ENCODE assay signal across 18 cellular contexts in the genomic region with DNA sequence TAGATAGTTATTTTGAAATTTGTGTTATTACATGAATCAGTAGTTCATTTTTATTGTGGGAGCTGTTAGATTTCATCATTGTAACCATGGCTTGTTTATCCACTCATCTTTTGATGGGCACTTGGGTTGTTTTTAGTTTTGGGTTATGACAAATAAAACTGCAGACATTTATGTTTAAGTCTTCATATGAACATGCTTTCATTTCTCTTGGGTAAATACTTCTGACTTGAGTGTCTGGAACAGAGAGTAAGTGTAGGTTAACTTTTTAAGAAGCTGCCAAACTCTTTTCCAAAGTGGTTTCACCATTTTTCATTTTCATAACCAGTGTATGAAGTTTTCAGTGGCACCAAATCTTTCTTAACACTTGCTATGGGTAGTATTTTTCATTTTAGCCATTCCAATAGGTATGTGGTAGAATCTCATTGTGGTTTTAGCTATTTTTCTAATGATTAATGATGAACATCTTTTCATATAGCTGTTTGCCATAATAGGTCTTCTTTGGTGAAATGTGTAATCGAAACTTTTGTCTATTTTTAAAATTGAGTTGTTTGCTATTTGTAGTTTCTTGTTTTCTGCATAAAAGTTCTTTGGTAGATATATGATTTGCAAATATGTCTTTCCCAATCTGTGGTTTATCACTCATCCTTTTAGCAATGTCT. TPM values are rescaled to one million over a fixed set of nuclear protein-coding genes. Genes with fewer than 3 reads are reported as not detected.
DNase-seq lines count a peak whose midpoint lies in the region; ATAC-seq, FAIRE-seq and TF ChIP-seq lines count a peak whose summit lies in the region.
"Had no signal": no experiment of that assay in that cellular context is flagged by ENCODE, and none has a peak within 500 bp of the region (broad histone marks: within the 10 kb centered on the region; RNA-seq: fewer than 3 reads in every experiment).

No MANE protein-coding gene starts in this region.

- no peak overlapping the region for H3K4me3 ChIP-seq in smooth muscle cell
- no peak overlapping the region for H3K4me3 ChIP-seq in effector memory CD4-positive, alpha-beta T cell (ENCODE audit: insufficient read depth, low read depth, low read length, poor library complexity, severe bottlenecking)
- H3K4me3 ChIP-seq: cardiac muscle cell, GM23248, skin epidermis had no signal

- no peaks in the 10 kb centered on the region for H3K9me3 ChIP-seq in smooth muscle cell (replicated peaks; ENCODE audit: low read depth)
- no peaks in the 10 kb centered on the region for H3K9me3 ChIP-seq in effector memory CD4-positive, alpha-beta T cell (ENCODE audit: control insufficient read depth, low read length)

- peak; percentile 92 for FAIRE-seq in GM19239 (lab: Jason Lieb, UNC)
- FAIRE-seq: RCC 7860 had no signal

- H3K27ac ChIP-seq in smooth muscle cell (ENCODE audit: low read depth) = no peak overlapping the region
- no peak overlapping the region for H3K27ac ChIP-seq in effector memory CD4-positive, alpha-beta T cell (ENCODE audit: insufficient read depth, low read length, poor library complexity, severe bottlenecking)
- H3K27ac ChIP-seq: cardiac muscle cell, GM23248, skin epidermis had no signal

- H3K27me3 ChIP-seq in smooth muscle cell (ENCODE audit: low read depth) = no peaks in the 10 kb centered on the region
- H3K27me3 ChIP-seq in effector memory CD4-positive, alpha-beta T cell (replicated peaks; ENCODE audit: control insufficient read depth, insufficient read depth, low read length, poor library complexity, severe bottlenecking) = no peaks in the 10 kb centered on the region
- H3K27me3 ChIP-seq: cardiac muscle cell had no signal

- no peaks in the 10 kb centered on the region for H3F3A ChIP-seq in smooth muscle cell (ENCODE audit: low read depth)

- H4K20me1 ChIP-seq in smooth muscle cell (ENCODE audit: low read depth) = no peaks in the 10 kb centered on the region

- H3K4me1 ChIP-seq in smooth muscle cell (ENCODE audit: low read depth) = no peaks in the 10 kb centered on the region
- H3K4me1 ChIP-seq in effector memory CD4-positive, alpha-beta T cell (ENCODE audit: control insufficient read depth, insufficient read depth, low read length, poor library complexity, severe bottlenecking) = no peaks in the 10 kb centered on the region

- ATAC-seq in GM18502 (IDR thresholded peaks at IDR 0.05; ENCODE audit: poor library complexity, unreplicated experiment) (peak; percentile 38), HG02588 (IDR thresholded peaks at IDR 0.05; ENCODE audit: unreplicated experiment) (peak; percentile 40), HG03457 (IDR thresholded peaks at IDR 0.05; ENCODE audit: unreplicated experiment) (peak; percentile 64), HG02973 (IDR thresholded peaks at IDR 0.05; ENCODE audit: unreplicated experiment) (no peak)
- ATAC-seq: T-helper 17 cell had no signal

- no peak for TF ChIP-seq CTCF in smooth muscle cell (IDR thresholded peaks at IDR 0.05; ENCODE audit: borderline replicate concordance, insufficient read depth, poor library complexity, severe bottlenecking)

- H3K36me3 ChIP-seq in smooth muscle cell (ENCODE audit: low read depth) = no peaks in the 10 kb centered on the region
- peaks cover 4% of the 10 kb centered on the region for H3K36me3 ChIP-seq in effector memory CD4-positive, alpha-beta T cell (ENCODE audit: control insufficient read depth, insufficient read depth, low read length)
- H3K36me3 ChIP-seq: cardiac muscle cell had no signal

- H3K79me2 ChIP-seq in smooth muscle cell (ENCODE audit: low read depth) = no peaks in the 10 kb centered on the region

- H3K4me2 ChIP-seq in smooth muscle cell = no peak overlapping the region

- H3K9ac ChIP-seq in smooth muscle cell (ENCODE audit: low read depth) = no peak overlapping the region
- H3K9ac ChIP-seq: GM23248 had no signal

- no peak for DNase-seq in GM19239 (ENCODE audit: insufficient read length, low spot score)
- DNase-seq in smooth muscle cell (lab: John Stamatoyannopoulos, UW; ENCODE audit: unreplicated experiment) = no peak
- DNase-seq in effector memory CD4-positive, alpha-beta T cell = no peak
- no peak for DNase-seq in DMS153 treated with DMSO at 0.1 percent for 48 hours (lab: John Stamatoyannopoulos, UW; ENCODE audit: unreplicated experiment)
- DNase-seq: activated CD4-positive, alpha-beta T cell treated with anti-CD3 and anti-CD28 coated beads for 48 hours; activated naive CD4-positive, alpha-beta T cell; DMS79; GM23248; NCI-H524 treated with DMSO at 0.1 percent for 48 hours; substantia nigra; T-helper 17 cell had no signal

- 88% methylated on average over 1 of the region's 1 CpG for whole genome bisulfite sequencing in smooth muscle cell (ENCODE audit: low lambda C conversion rate)

- H2AFZ ChIP-seq in smooth muscle cell (ENCODE audit: low read depth) = no peak overlapping the region
- H2AFZ ChIP-seq: GM23248 had no signal

RNA-seq across cellular contexts. Expression of gene SLAIN1, which starts 17.9 kb away (rescaled TPM):
- 0.18 and 0.81 TPM in 2 replicates for total RNA-seq in smooth muscle cell
- polyA plus RNA-seq in smooth muscle cell = 1.3 TPM in 1 of 2 replicates, not detected in the other
- total RNA-seq: GM23248 had no signal
- polyA plus RNA-seq: GM23248 had no signal
